ENCODE assay signal across 8 cellular contexts in genomic region chr10:89374716-89375115, GRCh38. TPM values are rescaled to one million over a fixed set of nuclear protein-coding genes. Genes with fewer than 3 reads are reported as not detected.
DNase-seq lines count a peak whose midpoint lies in the region; ATAC-seq, FAIRE-seq and TF ChIP-seq lines count a peak whose summit lies in the region.
"Had no signal": no experiment of that assay in that cellular context is flagged by ENCODE, and none has a peak within 500 bp of the region (broad histone marks: within the 10 kb centered on the region; RNA-seq: fewer than 3 reads in every experiment).

No MANE protein-coding gene starts in this region.

- DNase-seq in bronchial epithelial cell (ENCODE audit: low read depth) (no peak), lower lobe of right lung (no peak), islet precursor cell (no peak)
- DNase-seq: endodermal cell, KG1, NCI-H526 had no signal

- peaks cover 26% of the 10 kb centered on the region for H3K4me1 ChIP-seq in lower lobe of right lung
- peaks cover 2% of the 10 kb centered on the region for H3K4me1 ChIP-seq in urinary bladder (ENCODE audit: insufficient read depth)

- no peaks in the 10 kb centered on the region for H3K9me3 ChIP-seq in lower lobe of right lung

- H3K27me3 ChIP-seq in bronchial epithelial cell (ENCODE audit: control insufficient read depth, insufficient read depth, low read length) (no peaks in the 10 kb centered on the region), lower lobe of right lung (ENCODE audit: low read depth) (no peaks in the 10 kb centered on the region)

- intact Hi-C loops in lower lobe of right lung (cut with DNase I): no loop called here

- ATAC-seq in lower lobe of right lung (peak in 1 of 2 donors; percentile 17), HG03439 (IDR thresholded peaks at IDR 0.05; ENCODE audit: unreplicated experiment) (no peak)

- no peak for TF ChIP-seq CTCF in bronchial epithelial cell (IDR thresholded peaks at IDR 0.05; ENCODE audit: insufficient read depth, low read length, severe bottlenecking)
- no peak for TF ChIP-seq CTCF in lower lobe of right lung (IDR thresholded peaks at IDR 0.05)

- H3K4me3 ChIP-seq in bronchial epithelial cell (ENCODE audit: low read depth, low read length) (no peak overlapping the region), lower lobe of right lung (no peak overlapping the region), urinary bladder (ENCODE audit: low read depth, low read length) (no peak overlapping the region)

- H3K27ac ChIP-seq in lower lobe of right lung (peak overlapping the region; percentile 74), urinary bladder (ENCODE audit: low read depth) (peak overlapping the region; percentile 55)

- FAIRE-seq in bronchial epithelial cell (lab: Jason Lieb, UNC): peak; percentile 64

- H3K36me3 ChIP-seq in bronchial epithelial cell (ENCODE audit: control insufficient read depth, insufficient read depth, low read length): no peaks in the 10 kb centered on the region
- no peaks in the 10 kb centered on the region for H3K36me3 ChIP-seq in lower lobe of right lung
- no peaks in the 10 kb centered on the region for H3K36me3 ChIP-seq in urinary bladder (ENCODE audit: insufficient read depth)

RNA-seq across cellular contexts. Expression of gene IFIT1B, which starts 3.1 kb away (rescaled TPM):
- total RNA-seq in bronchial epithelial cell: not detected in 2 replicates
- not detected for total RNA-seq in lower lobe of right lung
- total RNA-seq in urinary bladder: 2.2 TPM
- polyA plus RNA-seq in urinary bladder: not detected
- total RNA-seq: endodermal cell had no signal

RNA-seq across cellular contexts. Expression of gene IFIT1, which starts 17.7 kb away (rescaled TPM):
- 0.26 TPM in 2 replicates for total RNA-seq in bronchial epithelial cell
- 71.8 TPM for total RNA-seq in lower lobe of right lung
- total RNA-seq in urinary bladder: 40.8 TPM
- 14.1 TPM for polyA plus RNA-seq in urinary bladder

RNA-seq across cellular contexts. Expression of gene IFIT5, which starts 39.7 kb away (rescaled TPM):
- total RNA-seq in bronchial epithelial cell (3.1 and 5.3 TPM in 2 replicates), lower lobe of right lung (25.3 TPM), urinary bladder (34.9 TPM)
- 12.3 TPM for polyA plus RNA-seq in urinary bladder

RNA-seq across cellular contexts. Expression of gene IFIT3, which starts 46.9 kb away (rescaled TPM):
- 0.13 and 0.26 TPM in 2 replicates for total RNA-seq in bronchial epithelial cell
- 117 TPM for total RNA-seq in lower lobe of right lung
- 23.4 TPM for total RNA-seq in urinary bladder
- polyA plus RNA-seq in urinary bladder: 11.2 TPM

Comparison
In these comparisons a context has a peak if more than half of its experiments do, and no peak if none do; other contexts are left out.
1. RNA of gene IFIT1, which starts 17.7 kb away (total RNA-seq): 71.8 TPM in lower lobe of right lung (single experiment) and 40.8 TPM in urinary bladder (single experiment); 0.26 TPM in bronchial epithelial cell; every median in the first group is over 10 times any median in the second.